In the genomic region with DNA sequence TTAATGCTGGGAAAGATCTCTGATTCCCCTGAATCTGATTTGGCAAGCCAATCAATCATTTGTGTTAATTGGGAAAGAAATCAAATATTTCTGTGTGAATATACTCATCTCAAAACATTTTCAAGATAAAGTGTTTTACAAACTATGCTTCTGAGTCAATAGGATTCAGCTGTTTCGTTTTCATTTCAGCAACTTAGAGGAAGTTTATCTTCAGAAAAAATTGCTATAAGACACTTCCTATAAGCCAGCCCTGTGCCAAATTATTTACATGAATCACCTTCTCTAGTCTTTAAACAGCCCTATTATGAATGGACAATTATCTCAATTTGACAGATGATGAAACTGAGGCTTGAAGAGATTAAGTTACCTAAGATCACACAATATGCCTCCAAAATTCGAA, we compare ENCODE assay signal across 10 cellular contexts. TPM values are rescaled to one million over a fixed set of nuclear protein-coding genes. Genes with fewer than 3 reads are reported as not detected.
A peak's percentile ranks its signal among the peaks of the same experiment; 100 is the strongest.
DNase-seq lines count a peak whose midpoint lies in the region; ATAC-seq lines count a peak whose summit lies in the region.
"Had no signal": no experiment of that assay in that cellular context is flagged by ENCODE, and none has a peak within 500 bp of the region (broad histone marks: within the 10 kb centered on the region; RNA-seq: fewer than 3 reads in every experiment).

No MANE protein-coding gene starts in this region.

- intact Hi-C loops in activated T-helper 2 cell treated with anti-CD3 and anti-CD28 coated beads, Interferon-gamma antibody, Interleukin-2, Interleukin-4, amounts not matched to agents 10 μg/mL and 5 μg/mL and 100 μg/mL, durations not matched to agents 14 hours and 24 hours and 36 hours (cut with micrococcal nuclease), result loop anchor here (1.0 to 2.0 kb wide), 2 partner anchors 29 to 195 kb away; no protein-coding TSS in a partner anchor

- H3K36me3 Mint-ChIP-seq in activated T-helper 2 cell treated with anti-CD3 and anti-CD28 coated beads, Interferon-gamma antibody, Interleukin-2, Interleukin-4, amounts not matched to agents 10 μg/mL and 5 μg/mL and 100 μg/mL, durations not matched to agents 14 hours and 24 hours and 36 hours (ENCODE audit: low read depth), result no peaks in the 10 kb centered on the region

- H4K20me1 ChIP-seq in BLaER1 treated with 17β-estradiol and CSF1 and Interleukin-3, amounts not matched to agents 10 nM and 100 nM, result no peaks in the 10 kb centered on the region

- H3K4me1 ChIP-seq in BLaER1 treated with 17β-estradiol and CSF1 and Interleukin-3, amounts not matched to agents 10 nM and 100 nM, result peaks cover 0 to 31% (median 16%) of the 10 kb centered on the region in 10 experiments; a peak in 18 of 20 replicates
- H3K4me1 ChIP-seq: Caco-2, sigmoid colon had no signal

- peak; percentile 70 for ATAC-seq in HG02852 (IDR thresholded peaks at IDR 0.05; ENCODE audit: unreplicated experiment)
- ATAC-seq in GM18909 (IDR thresholded peaks at IDR 0.05; ENCODE audit: poor library complexity, unreplicated experiment), result no peak
- no peak for ATAC-seq in GM18867 (IDR thresholded peaks at IDR 0.05; ENCODE audit: unreplicated experiment)

- H3K27ac ChIP-seq in BLaER1 treated with 17β-estradiol and CSF1 and Interleukin-3, amounts not matched to agents 10 nM and 100 nM, result peak overlapping the region in 5 of 11 experiments; percentile 43 to 73 (median 59); a peak in 11 of 22 replicates
- H3K27ac ChIP-seq: sigmoid colon had no signal

- H3K4me2 ChIP-seq in BLaER1 treated with 17β-estradiol and CSF1 and Interleukin-3, amounts not matched to agents 10 nM and 100 nM, result peak overlapping the region; percentile 16 to 85 (median 60); a peak in 17 of 22 replicates

- peak overlapping the region; percentile 83 for H3K27ac Mint-ChIP-seq in activated T-helper 2 cell treated with anti-CD3 and anti-CD28 coated beads, Interferon-gamma antibody, Interleukin-2, Interleukin-4, amounts not matched to agents 10 μg/mL and 5 μg/mL and 100 μg/mL, durations not matched to agents 14 hours and 24 hours and 36 hours

- no peaks in the 10 kb centered on the region for H3K27me3 ChIP-seq in BLaER1 treated with 17β-estradiol and CSF1 and Interleukin-3, amounts not matched to agents 10 nM and 100 nM
- H3K27me3 ChIP-seq: sigmoid colon had no signal

- peak overlapping the region in 5 of 11 experiments; percentile 4 to 59 (median 31); a peak in 7 of 22 replicates for H3K9ac ChIP-seq in BLaER1 treated with 17β-estradiol and CSF1 and Interleukin-3, amounts not matched to agents 10 nM and 100 nM

- peaks cover 11% of the 10 kb centered on the region for H3K27me3 Mint-ChIP-seq in activated T-helper 2 cell treated with anti-CD3 and anti-CD28 coated beads, Interferon-gamma antibody, Interleukin-2, Interleukin-4, amounts not matched to agents 10 μg/mL and 5 μg/mL and 100 μg/mL, durations not matched to agents 14 hours and 24 hours and 36 hours (ENCODE audit: low read depth)

- H3K4me3 ChIP-seq in BLaER1 treated with 17β-estradiol and CSF1 and Interleukin-3, amounts not matched to agents 10 nM and 100 nM, result peak overlapping the region in 5 of 10 experiments; percentile 39 to 44 (median 39); a peak in 9 of 20 replicates
- H3K4me3 ChIP-seq: sigmoid colon had no signal

- no peaks in the 10 kb centered on the region for H3K9me3 Mint-ChIP-seq in activated T-helper 2 cell treated with anti-CD3 and anti-CD28 coated beads, Interferon-gamma antibody, Interleukin-2, Interleukin-4, amounts not matched to agents 10 μg/mL and 5 μg/mL and 100 μg/mL, durations not matched to agents 14 hours and 24 hours and 36 hours

- no peaks in the 10 kb centered on the region for H3K9me3 ChIP-seq in BLaER1 treated with 17β-estradiol and CSF1 and Interleukin-3, amounts not matched to agents 10 nM and 100 nM (replicated peaks in 1 of 11)
- H3K9me3 ChIP-seq: Caco-2, sigmoid colon had no signal

- H3K36me3 ChIP-seq in BLaER1 treated with 17β-estradiol and CSF1 and Interleukin-3, amounts not matched to agents 10 nM and 100 nM, result no peaks in the 10 kb centered on the region
- H3K36me3 ChIP-seq: sigmoid colon had no signal

- H3K4me3 Mint-ChIP-seq in activated T-helper 2 cell treated with anti-CD3 and anti-CD28 coated beads, Interferon-gamma antibody, Interleukin-2, Interleukin-4, amounts not matched to agents 10 μg/mL and 5 μg/mL and 100 μg/mL, durations not matched to agents 14 hours and 24 hours and 36 hours (ENCODE audit: low read depth), result peak overlapping the region; percentile 66

- H3K4me1 Mint-ChIP-seq in activated T-helper 2 cell treated with anti-CD3 and anti-CD28 coated beads, Interferon-gamma antibody, Interleukin-2, Interleukin-4, amounts not matched to agents 10 μg/mL and 5 μg/mL and 100 μg/mL, durations not matched to agents 14 hours and 24 hours and 36 hours (ENCODE audit: low read depth), result peaks cover 14% of the 10 kb centered on the region

- no peak for DNase-seq in activated T-helper 2 cell treated with anti-CD3 and anti-CD28 coated beads, Interferon-gamma antibody, Interleukin-2, Interleukin-4, amounts not matched to agents 10 μg/mL and 5 μg/mL and 100 μg/mL, durations not matched to agents 14 hours and 24 hours and 36 hours (ENCODE audit: low spot score)
- DNase-seq in NCI-H748 treated with DMSO at 0.1 percent for 48 hours (lab: John Stamatoyannopoulos, UW), result no peak
- DNase-seq: Caco-2, sigmoid colon had no signal

RNA-seq across cellular contexts. Expression of gene DEFB129, which starts 10.9 kb away (rescaled TPM):
- not detected in 2 replicates for total RNA-seq in activated T-helper 2 cell treated with anti-CD3 and anti-CD28 coated beads, Interferon-gamma antibody, Interleukin-2, Interleukin-4, amounts not matched to agents 10 μg/mL and 5 μg/mL and 100 μg/mL, durations not matched to agents 14 hours and 24 hours and 36 hours
- total RNA-seq: Caco-2, fibroblast of lung, lower leg skin, sigmoid colon had no signal

RNA-seq across cellular contexts. Expression of gene DEFB132, which starts 19.6 kb away (rescaled TPM):
- total RNA-seq in activated T-helper 2 cell treated with anti-CD3 and anti-CD28 coated beads, Interferon-gamma antibody, Interleukin-2, Interleukin-4, amounts not matched to agents 10 μg/mL and 5 μg/mL and 100 μg/mL, durations not matched to agents 14 hours and 24 hours and 36 hours, result not detected in 2 replicates
- total RNA-seq: Caco-2, fibroblast of lung, lower leg skin, sigmoid colon had no signal

RNA-seq across cellular contexts. Expression of gene DEFB128, which starts 48.4 kb away (rescaled TPM):
- total RNA-seq in activated T-helper 2 cell treated with anti-CD3 and anti-CD28 coated beads, Interferon-gamma antibody, Interleukin-2, Interleukin-4, amounts not matched to agents 10 μg/mL and 5 μg/mL and 100 μg/mL, durations not matched to agents 14 hours and 24 hours and 36 hours, result not detected in 2 replicates
- total RNA-seq: Caco-2, fibroblast of lung, lower leg skin, sigmoid colon had no signal

RNA-seq across cellular contexts. Expression of gene C20orf96, which starts 52.6 kb away (rescaled TPM):
- total RNA-seq in activated T-helper 2 cell treated with anti-CD3 and anti-CD28 coated beads, Interferon-gamma antibody, Interleukin-2, Interleukin-4, amounts not matched to agents 10 μg/mL and 5 μg/mL and 100 μg/mL, durations not matched to agents 14 hours and 24 hours and 36 hours, result 7.6 and 9.5 TPM in 2 replicates

RNA-seq across cellular contexts. Expression of gene ZCCHC3, which starts 59.5 kb away (rescaled TPM):
- total RNA-seq in activated T-helper 2 cell treated with anti-CD3 and anti-CD28 coated beads, Interferon-gamma antibody, Interleukin-2, Interleukin-4, amounts not matched to agents 10 μg/mL and 5 μg/mL and 100 μg/mL, durations not matched to agents 14 hours and 24 hours and 36 hours, result 26.9 and 27.6 TPM in 2 replicates
